8 cellular contexts compared by ENCODE assay signal in the genomic region with DNA sequence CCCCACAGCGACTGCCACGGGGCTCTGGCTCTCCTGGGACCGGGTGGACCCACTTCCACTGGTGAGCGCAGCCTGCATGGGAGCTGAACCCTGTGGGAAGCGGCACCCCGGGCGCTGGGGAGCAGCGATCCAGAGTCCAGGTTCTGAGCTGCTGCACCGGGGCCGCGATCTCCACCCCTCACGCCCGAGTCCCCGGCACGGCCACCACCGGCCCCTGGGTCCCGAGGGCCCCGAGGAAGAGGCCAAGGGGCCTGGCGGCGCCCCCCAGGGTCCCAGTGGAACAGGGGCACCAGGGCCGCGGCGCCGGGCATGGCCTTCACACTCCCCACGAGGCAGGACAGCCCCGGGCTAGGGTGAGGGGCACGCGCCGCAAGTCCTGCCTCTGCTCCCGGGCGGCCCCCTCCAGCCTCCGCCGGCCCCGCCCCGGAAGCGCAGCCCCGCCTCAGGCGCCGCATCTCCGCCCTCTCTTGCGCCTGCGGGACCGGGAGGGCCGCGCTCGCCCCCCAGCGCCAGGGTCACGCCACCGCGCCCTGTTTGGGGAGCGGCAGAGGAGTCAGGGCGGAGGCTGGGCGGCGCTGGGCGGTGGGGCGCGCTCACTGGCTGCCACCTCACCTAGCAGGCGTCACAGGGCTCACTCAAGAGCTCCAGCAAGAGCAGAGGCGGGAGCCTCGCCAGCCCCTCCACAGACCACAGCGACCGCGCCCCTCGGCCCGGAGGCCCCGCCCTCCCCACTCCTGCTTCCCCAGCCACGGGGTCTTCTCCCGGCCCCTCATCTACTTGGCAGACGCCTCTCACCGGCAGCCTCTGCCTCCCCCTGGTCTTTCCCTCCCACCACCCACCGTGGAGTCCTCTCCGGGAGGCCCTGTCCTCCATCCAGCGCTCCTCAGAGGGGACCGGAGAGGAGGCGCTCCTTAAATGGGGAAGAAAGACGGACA. TPM values are rescaled to one million over a fixed set of nuclear protein-coding genes. Genes with fewer than 3 reads are reported as not detected.
DNase-seq lines count a peak whose midpoint lies in the region; ATAC-seq and TF ChIP-seq lines count a peak whose summit lies in the region.

No MANE protein-coding gene starts in this region.

- DNase-seq in NCI-H2196 (lab: John Stamatoyannopoulos, UW; ENCODE audit: unreplicated experiment) (peak; percentile 45), mesenchymal stem cell (peak; percentile 86)
- peak; percentile 95 for DNase-seq in activated CD8-positive, alpha-beta memory T cell treated with anti-CD3 and anti-CD28 coated beads for 24 hours
- DNase-seq in effector memory CD8-positive, alpha-beta T cell = peak; percentile 91 to 93 (median 92)
- DNase-seq in stimulated activated CD8-positive, alpha-beta memory T cell treated with anti-CD3 and anti-CD28 coated beads, Interleukin-12 subunit alpha, Interleukin-12 subunit beta, amount 100 ng/mL, for 24 hours (ENCODE audit: extremely low read depth) = peak; percentile 78

- H3K27ac ChIP-seq in mesenchymal stem cell (ENCODE audit: low read length, poor library complexity, severe bottlenecking) = peak overlapping the region; percentile 15

- peaks cover 42% of the 10 kb centered on the region for H3K79me1 ChIP-seq in mesenchymal stem cell (replicated peaks; ENCODE audit: low read length, poor library complexity, severe bottlenecking)

- ATAC-seq in GM18499 (IDR thresholded peaks at IDR 0.05; ENCODE audit: insufficient read depth, unreplicated experiment) = peak; percentile 53
- ATAC-seq in HG02885 (IDR thresholded peaks at IDR 0.05; ENCODE audit: poor library complexity, unreplicated experiment) = peak; percentile 93
- peak; percentile 98 for ATAC-seq in effector memory CD8-positive, alpha-beta T cell (replicated peaks)
- no peak for ATAC-seq in SK-N-SH treated with all-trans-retinoic acid at 6 μM for 48 hours

- 8% methylated on average over 66 of the region's 76 CpGs for WGBS in mesenchymal stem cell

- H3K4ac ChIP-seq in mesenchymal stem cell (ENCODE audit: low read depth in 1 of 2, low read length in 2 of 2) = peak overlapping the region; percentile 57 to 92

- H4K8ac ChIP-seq in mesenchymal stem cell (ENCODE audit: low read length) = peak overlapping the region; percentile 89

- peak overlapping the region; percentile 66 to 68 for H3K4me3 Mint-ChIP-seq in effector memory CD8-positive, alpha-beta T cell

- peak overlapping the region; percentile 49 to 59 for H2BK12ac ChIP-seq in mesenchymal stem cell (ENCODE audit: low read length in 2 of 2)

- H2AFZ ChIP-seq in mesenchymal stem cell (ENCODE audit: low read depth, low read length) = peak overlapping the region; percentile 67

- peaks cover 12 to 23% of the 10 kb centered on the region in 2 experiments for H3K36me3 ChIP-seq in mesenchymal stem cell (ENCODE audit: control insufficient read depth in 1 of 2, insufficient read depth in 2 of 2, low read depth in 1 of 2, low read length in 2 of 2)

- peak overlapping the region; percentile 92 for H2BK15ac ChIP-seq in mesenchymal stem cell (ENCODE audit: low read depth, poor library complexity, severe bottlenecking)

- peak overlapping the region; percentile 59 for H3K4me2 ChIP-seq in mesenchymal stem cell (ENCODE audit: low read length, poor library complexity, severe bottlenecking)

- peak overlapping the region; percentile 69 to 88 for H3K18ac ChIP-seq in mesenchymal stem cell (ENCODE audit: low read depth in 1 of 2, low read length in 2 of 2)

- H3K9ac ChIP-seq in mesenchymal stem cell (ENCODE audit: low read length) = peak overlapping the region; percentile 84

- peak overlapping the region; percentile 74 for H4K91ac ChIP-seq in mesenchymal stem cell (ENCODE audit: low read length)

- no peaks in the 10 kb centered on the region for H3K9me3 Mint-ChIP-seq in effector memory CD8-positive, alpha-beta T cell

- H2AK5ac ChIP-seq in mesenchymal stem cell (ENCODE audit: low read length, severe bottlenecking) = peak overlapping the region; percentile 9

- no peaks in the 10 kb centered on the region for H3K9me3 ChIP-seq in mesenchymal stem cell (ENCODE audit: control insufficient read depth, low read length)

- peak overlapping the region; percentile 58 to 78 for H3K4me3 ChIP-seq in mesenchymal stem cell (ENCODE audit: insufficient read depth in 1 of 2, low read depth in 1 of 2, low read length in 2 of 2)

- peaks cover 16 to 17% of the 10 kb centered on the region in 2 donors for H3K4me1 Mint-ChIP-seq in effector memory CD8-positive, alpha-beta T cell (ENCODE audit: low read depth in 2 of 2)

- H3K36me3 Mint-ChIP-seq in effector memory CD8-positive, alpha-beta T cell (ENCODE audit: insufficient read depth) = peaks cover 15% of the 10 kb centered on the region

- peak overlapping the region; percentile 27 for H2BK120ac ChIP-seq in mesenchymal stem cell (ENCODE audit: low read depth, low read length)

- no peak overlapping the region for H2BK5ac ChIP-seq in mesenchymal stem cell (ENCODE audit: low read depth, low read length, poor library complexity, severe bottlenecking)

- peaks cover 11% of the 10 kb centered on the region for H3K4me1 ChIP-seq in mesenchymal stem cell (ENCODE audit: control insufficient read depth, insufficient read depth, low read depth, low read length)

- H3K23ac ChIP-seq in mesenchymal stem cell (ENCODE audit: low read length in 2 of 2) = no peak overlapping the region

- no peaks in the 10 kb centered on the region for H3K27me3 Mint-ChIP-seq in effector memory CD8-positive, alpha-beta T cell

- H3K27me3 ChIP-seq in mesenchymal stem cell (ENCODE audit: control insufficient read depth in 1 of 2, insufficient read depth in 1 of 2, low read length in 2 of 2) = no peaks in the 10 kb centered on the region

- H3K14ac ChIP-seq in mesenchymal stem cell (ENCODE audit: low read length in 2 of 2) = peak overlapping the region in 1 of 2 experiments; percentile 67

- peak overlapping the region; percentile 78 to 96 for H3K27ac Mint-ChIP-seq in effector memory CD8-positive, alpha-beta T cell

TF ChIP-seq in SK-N-SH treated with all-trans-retinoic acid at 6 μM for 48 hours, 23 proteins besides CTCF, POLR2A, EP300 and RAD21:
- TF ChIP-seq SNAI2 (CRISPR knock-in tag; IDR thresholded peaks at IDR 0.05) (no peak), ESRRG (CRISPR knock-in tag; IDR thresholded peaks at IDR 0.05) (no peak), RARB (CRISPR knock-in tag; IDR thresholded peaks at IDR 0.05) (no peak), ZNF70 (CRISPR knock-in tag; IDR thresholded peaks at IDR 0.05) (no peak), OSR1 (CRISPR knock-in tag; IDR thresholded peaks at IDR 0.05) (no peak), TOX (CRISPR knock-in tag; IDR thresholded peaks at IDR 0.05; ENCODE audit: borderline replicate concordance) (no peak), PATZ1 (CRISPR knock-in tag; IDR thresholded peaks at IDR 0.05; ENCODE audit: borderline replicate concordance) (no peak), ZFP3 (CRISPR knock-in tag; IDR thresholded peaks at IDR 0.05) (no peak), CSDC2 (CRISPR knock-in tag; IDR thresholded peaks at IDR 0.05) (no peak)
- TF ChIP-seq, protein P1, sequence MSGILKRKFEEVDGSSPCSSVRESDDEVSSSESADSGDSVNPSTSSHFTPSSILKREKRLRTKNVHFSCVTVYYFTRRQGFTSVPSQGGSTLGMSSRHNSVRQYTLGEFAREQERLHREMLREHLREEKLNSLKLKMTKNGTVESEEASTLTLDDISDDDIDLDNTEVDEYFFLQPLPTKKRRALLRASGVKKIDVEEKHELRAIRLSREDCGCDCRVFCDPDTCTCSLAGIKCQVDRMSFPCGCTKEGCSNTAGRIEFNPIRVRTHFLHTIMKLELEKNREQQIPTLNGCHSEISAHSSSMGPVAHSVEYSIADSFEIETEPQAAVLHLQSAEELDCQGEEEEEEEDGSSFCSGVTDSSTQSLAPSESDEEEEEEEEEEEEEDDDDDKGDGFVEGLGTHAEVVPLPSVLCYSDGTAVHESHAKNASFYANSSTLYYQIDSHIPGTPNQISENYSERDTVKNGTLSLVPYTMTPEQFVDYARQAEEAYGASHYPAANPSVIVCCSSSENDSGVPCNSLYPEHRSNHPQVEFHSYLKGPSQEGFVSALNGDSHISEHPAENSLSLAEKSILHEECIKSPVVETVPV (CRISPR knock-in tag; IDR thresholded peaks at IDR 0.05) = no peak
- TF ChIP-seq, protein P2, sequence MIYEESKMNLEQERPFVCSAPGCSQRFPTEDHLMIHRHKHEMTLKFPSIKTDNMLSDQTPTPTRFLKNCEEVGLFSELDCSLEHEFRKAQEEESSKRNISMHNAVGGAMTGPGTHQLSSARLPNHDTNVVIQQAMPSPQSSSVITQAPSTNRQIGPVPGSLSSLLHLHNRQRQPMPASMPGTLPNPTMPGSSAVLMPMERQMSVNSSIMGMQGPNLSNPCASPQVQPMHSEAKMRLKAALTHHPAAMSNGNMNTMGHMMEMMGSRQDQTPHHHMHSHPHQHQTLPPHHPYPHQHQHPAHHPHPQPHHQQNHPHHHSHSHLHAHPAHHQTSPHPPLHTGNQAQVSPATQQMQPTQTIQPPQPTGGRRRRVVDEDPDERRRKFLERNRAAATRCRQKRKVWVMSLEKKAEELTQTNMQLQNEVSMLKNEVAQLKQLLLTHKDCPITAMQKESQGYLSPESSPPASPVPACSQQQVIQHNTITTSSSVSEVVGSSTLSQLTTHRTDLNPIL (CRISPR knock-in tag; IDR thresholded peaks at IDR 0.05; ENCODE audit: low read depth) = no peak
TF ChIP-seq in SK-N-SH treated with all-trans-retinoic acid at 6 μM for 48 hours: peak in this region for 0.

RNA-seq across cellular contexts. Expression of gene THAP4, which starts 26.8 kb away (rescaled TPM):
- polyA plus RNA-seq in mesenchymal stem cell (2013, experiment 1 of 2) = 43.7 TPM
- polyA plus RNA-seq in mesenchymal stem cell (2013, experiment 2 of 2) = 43.3 TPM

RNA-seq across cellular contexts. Expression of gene ATG4B, which starts 27.4 kb away (rescaled TPM):
- 50.1 TPM for polyA plus RNA-seq in mesenchymal stem cell (2013, experiment 1 of 2)
- 44.5 TPM for polyA plus RNA-seq in mesenchymal stem cell (2013, experiment 2 of 2)

RNA-seq across cellular contexts. Expression of gene BOK, which starts 51.6 kb away (rescaled TPM):
- 16.6 TPM for polyA plus RNA-seq in mesenchymal stem cell (2013, experiment 1 of 2)
- 17.5 TPM for polyA plus RNA-seq in mesenchymal stem cell (2013, experiment 2 of 2)

Comparison
In these comparisons a context has a peak if more than half of its experiments do, and no peak if none do; other contexts are left out.
1. DNase-seq: peak in every context shown above with its lines; median percentile 95 in activated CD8-positive, alpha-beta memory T cell treated with anti-CD3 and anti-CD28 coated beads for 24 hours; 92 in effector memory CD8-positive, alpha-beta T cell; 86 in mesenchymal stem cell; 78 in stimulated activated CD8-positive, alpha-beta memory T cell treated with anti-CD3 and anti-CD28 coated beads, Interleukin-12 subunit alpha, Interleukin-12 subunit beta, amount 100 ng/mL, for 24 hours; 45 in NCI-H2196.